Comparison of ENCODE assay signal across 23 cellular contexts in genomic region chr16:89600427-89600826, GRCh38. TPM values are rescaled to one million over a fixed set of nuclear protein-coding genes. Genes with fewer than 3 reads are reported as not detected.
DNase-seq lines count a peak whose midpoint lies in the region; ATAC-seq, FAIRE-seq and TF ChIP-seq lines count a peak whose summit lies in the region.
"Had no signal": no experiment of that assay in that cellular context is flagged by ENCODE, and none has a peak within 500 bp of the region (broad histone marks: within the 10 kb centered on the region; RNA-seq: fewer than 3 reads in every experiment).

No MANE protein-coding gene starts in this region.

- POLR2A ChIA-PET in RWPE1 (lab: Yijun Ruan, JAX; ENCODE audit: low non-redundant PET) = interaction anchor here (0.5 to 1.2 kb wide), 2 partner anchors 33 to 53 kb away, joined by 4 to 11 read pairs; no protein-coding TSS in a partner anchor

- no peak for TF ChIP-seq CTCF in RWPE1 (conservative IDR thresholded peaks at IDR 0.05; ENCODE audit: low read depth)

- TF ChIP-seq POLR2A in GM12891 (IDR thresholded peaks at IDR 0.05; ENCODE audit: low read depth, low read length) = no peak

- intact Hi-C loops in left colon (cut with DNase I, micrococcal nuclease) = no loop called here

- H3K27ac ChIP-seq in RWPE1 = peak overlapping the region; percentile 56
- H3K27ac ChIP-seq: BLaER1 treated with 17β-estradiol and CSF1 and Interleukin-3, amounts not matched to agents 10 nM and 100 nM; brain microvascular endothelial cell; heart left ventricle; lower lobe of right lung; ovary; SJCRH30; spleen had no signal

- DNase-seq in GM12891 (ENCODE audit: insufficient read length, low spot score) = no peak
- no peak for DNase-seq in RWPE1 (ENCODE audit: low spot score)
- DNase-seq in left colon = no peak
- no peak for DNase-seq in retina
- no peak for DNase-seq in NCI-H526 treated with DMSO at 0.1 percent for 48 hours (lab: John Stamatoyannopoulos, UW)
- DNase-seq: activated naive CD4-positive, alpha-beta T cell treated with Interleukin-2 at 50 U/mL for 16 hours; activated T-cell treated with anti-CD3 and anti-CD28 coated beads, Interleukin-2, amount 50 U/mL, for 72 hours; brain microvascular endothelial cell; effector CD8-positive, alpha-beta T cell; heart left ventricle; lower lobe of right lung; NCI-H1105 treated with DMSO at 0.1 percent for 48 hours; NCI-H2029; NCI-H526; ovary; SJCRH30; spleen; T1000 had no signal

- FAIRE-seq in GM12891 (lab: Jason Lieb, UNC) = peak; percentile 61
- FAIRE-seq: G401.6, RCC 7860 had no signal

- CTCF ChIA-PET in RWPE1 (lab: Yijun Ruan, JAX) = interaction anchor here (0.6 to 2.4 kb wide), 6 partner anchors 11 to 260 kb away, joined by 3 to 10 read pairs (median 4); partner anchors contain the start of genes CHMP1A and SPATA33

- peak; percentile 11 for ATAC-seq in left colon
- ATAC-seq: activated T-cell treated with anti-CD3 and anti-CD28 coated beads, Interleukin-2, amount 50 U/mL, for 72 hours; lower lobe of right lung had no signal

TF ChIP-seq in GM12891, 5 proteins besides CTCF, POLR2A, EP300 and RAD21:
- TF ChIP-seq PAX5 (IDR thresholded peaks at IDR 0.05; ENCODE audit: insufficient read depth, low read length, severe bottlenecking) (no peak), POU2F2 (IDR thresholded peaks at IDR 0.05; ENCODE audit: low read depth, low read length) (no peak), SPI1 (IDR thresholded peaks at IDR 0.05; ENCODE audit: low read depth, low read length) (no peak), TAF1 (IDR thresholded peaks at IDR 0.05; ENCODE audit: low read depth, low read length) (no peak), POLR2AphosphoS5 (IDR thresholded peaks at IDR 0.05; ENCODE audit: low read depth, low read length) (no peak)
TF ChIP-seq in GM12891: peak in this region for 0.

RNA-seq across cellular contexts. Expression of gene DPEP1, which starts 13.0 kb away (rescaled TPM):
- polyA plus RNA-seq in GM12891 (2012; ENCODE audit: low read depth, missing spikeins) = 0.13 TPM
- 1 to 10 TPM in 1 of 2 donors, under 1 TPM in 1; 0.73 to 4.4 TPM for total RNA-seq in left colon
- total RNA-seq: activated T-cell treated with anti-CD3 and anti-CD28 coated beads, Interleukin-2, amount 50 U/mL, for 72 hours; H4; heart left ventricle; mononuclear cell had no signal
- polyA plus RNA-seq: heart left ventricle had no signal

RNA-seq across cellular contexts. Expression of gene CPNE7, which starts 24.9 kb away (rescaled TPM):
- 22.2 TPM for polyA plus RNA-seq in GM12891 (2012; ENCODE audit: low read depth, missing spikeins)
- total RNA-seq in left colon = under 1 TPM; 0.73 to 0.92 TPM
- total RNA-seq: SJCRH30 had no signal

RNA-seq across cellular contexts. Expression of gene RPL13, which starts 39.9 kb away (rescaled TPM):
- polyA plus RNA-seq in GM12891 (2012; ENCODE audit: low read depth, missing spikeins) = 4,929 TPM
- 1,000 to 10,000 TPM; 1,613 to 1,684 TPM for total RNA-seq in left colon

RNA-seq across cellular contexts. Expression of gene CHMP1A, which starts 57.1 kb away (rescaled TPM):
- 49.0 TPM for polyA plus RNA-seq in GM12891 (2012; ENCODE audit: low read depth, missing spikeins)
- total RNA-seq in left colon = 100 to 1,000 TPM; 154 to 157 TPM

RNA-seq across cellular contexts. Expression of gene SPATA33, which starts 57.2 kb away (rescaled TPM):
- 4.1 TPM for polyA plus RNA-seq in GM12891 (2012; ENCODE audit: low read depth, missing spikeins)
- total RNA-seq in left colon = 1 to 10 TPM; 7.1 to 9.1 TPM
